15 cellular contexts compared by ENCODE assay signal in genomic region chr15:71337197-71337845, GRCh38.
DNase-seq lines count a peak whose midpoint lies in the region; ATAC-seq and TF ChIP-seq lines count a peak whose summit lies in the region.
"Had no signal": no experiment of that assay in that cellular context is flagged by ENCODE, and none has a peak within 500 bp of the region (broad histone marks: within the 10 kb centered on the region; RNA-seq: fewer than 3 reads in every experiment).

No MANE protein-coding gene starts in this region.

- H3K27me3 ChIP-seq in left ventricle myocardium inferior (ENCODE audit: low read depth) (no peaks in the 10 kb centered on the region), mammary epithelial cell (ENCODE audit: insufficient read depth, low read length) (no peaks in the 10 kb centered on the region), left lung (no peaks in the 10 kb centered on the region), aorta (ENCODE audit: control insufficient read depth in 1 of 2, insufficient read depth in 2 of 2, low read length in 1 of 2) (no peaks in the 10 kb centered on the region)
- H3K27me3 ChIP-seq: SJCRH30 had no signal

- peaks cover 36% of the 10 kb centered on the region for H3K4me1 ChIP-seq in left ventricle myocardium inferior
- peaks cover 40% of the 10 kb centered on the region for H3K4me1 ChIP-seq in mammary epithelial cell (ENCODE audit: insufficient read depth, low read length)
- peaks cover 0 to 11% of the 10 kb centered on the region in 2 donors for H3K4me1 ChIP-seq in left lung
- peaks cover 0 to 9% of the 10 kb centered on the region in 2 donors for H3K4me1 ChIP-seq in aorta (ENCODE audit: control insufficient read depth in 1 of 2, insufficient read depth in 2 of 2, low read length in 2 of 2)
- H3K4me1 ChIP-seq: spleen had no signal

- no TSS peak for BruUV-seq in mammary epithelial cell (replicated peaks; lab: Mats Ljungman, UMichigan)

- CTCF ChIA-PET in mammary epithelial cell (lab: Charles Lee; ENCODE audit: low non-redundant PET), result interaction anchor here (0.6 to 0.7 kb wide), 2 partner anchors 120 to 327 kb away, joined by 3 read pairs; no protein-coding TSS in a partner anchor

- H3K36me3 ChIP-seq in left ventricle myocardium inferior (no peaks in the 10 kb centered on the region), mammary epithelial cell (ENCODE audit: insufficient read depth, low read length) (no peaks in the 10 kb centered on the region), left lung (no peaks in the 10 kb centered on the region), aorta (ENCODE audit: control insufficient read depth in 1 of 2, insufficient read depth in 2 of 2, low read length in 1 of 2) (no peaks in the 10 kb centered on the region)
- H3K36me3 ChIP-seq: SJCRH30, spleen had no signal

- peaks cover 9% of the 10 kb centered on the region for H3K79me2 ChIP-seq in mammary epithelial cell (ENCODE audit: insufficient read depth, low read length)

- intact Hi-C loops in left ventricle myocardium inferior (cut with micrococcal nuclease), result no loop called here
- intact Hi-C loops in left cardiac atrium (cut with DNase I), result loop anchor here in 1 of 2 donors (5.0 kb wide), 1 partner anchor 220 kb away; the partner anchor contains the start of gene THSD4
- intact Hi-C loops in mammary epithelial cell (cut with micrococcal nuclease), result loop anchor here (2.0 kb wide), 2 partner anchors 43 to 59 kb away; no protein-coding TSS in a partner anchor
- intact Hi-C loops in left lung (cut with DNase I), result no loop called here
- intact Hi-C loops in aorta (cut with DNase I), result loop anchor here in 1 of 2 donors (5.0 to 10.0 kb wide), 2 partner anchors 40 to 223 kb away; partner anchors contain the start of gene THSD4

- peak overlapping the region; percentile 59 for H3K4me2 ChIP-seq in mammary epithelial cell (ENCODE audit: insufficient read depth, low read depth, low read length)

- H3K9me3 ChIP-seq in left ventricle myocardium inferior (replicated peaks), result no peaks in the 10 kb centered on the region
- no peaks in the 10 kb centered on the region for H3K9me3 ChIP-seq in mammary epithelial cell (replicated peaks; ENCODE audit: insufficient read depth, low read length)
- H3K9me3 ChIP-seq in left lung, result no peaks in the 10 kb centered on the region
- H3K9me3 ChIP-seq in aorta (ENCODE audit: control insufficient read depth, low read length), result no peaks in the 10 kb centered on the region
- H3K9me3 ChIP-seq: SJCRH30, spleen had no signal

- no peak for ATAC-seq in left cardiac atrium
- peak; percentile 90 for ATAC-seq in left lung
- no peak for ATAC-seq in aorta (ENCODE audit: low FRiP score)
- ATAC-seq in HG02938 (IDR thresholded peaks at IDR 0.05; ENCODE audit: unreplicated experiment), result no peak
- no peak for ATAC-seq in HG03354 (IDR thresholded peaks at IDR 0.05; ENCODE audit: poor library complexity, severe bottlenecking, unreplicated experiment)
- ATAC-seq: naive thymus-derived CD4-positive, alpha-beta T cell had no signal

- H3K27ac ChIP-seq in left ventricle myocardium inferior (replicated peaks) (peak overlapping the region; percentile 87), mammary epithelial cell (ENCODE audit: insufficient read depth, low read depth, low read length) (peak overlapping the region; percentile 50), left lung (no peak overlapping the region), aorta (ENCODE audit: low read depth in 1 of 2, low read length in 2 of 2) (peak overlapping the region; percentile 28 to 69)
- H3K27ac ChIP-seq: SJCRH30, spleen had no signal

- DNase-seq in left ventricle myocardium inferior (no peak), left cardiac atrium (no peak), mammary epithelial cell (peak; percentile 93), left lung (no peak), aorta (no peak), NCI-H1436 treated with DMSO at 0.1 percent for 48 hours (lab: John Stamatoyannopoulos, UW) (no peak)
- DNase-seq: activated CD4-positive, alpha-beta T cell treated with anti-CD3 and anti-CD28 coated beads for 1 hour; head of caudate nucleus; naive thymus-derived CD4-positive, alpha-beta T cell; NCI-H345; spleen; stimulated activated CD8-positive, alpha-beta memory T cell treated with anti-CD3 and anti-CD28 coated beads, Interleukin-4, amount 100 ng/mL, for 48 hours had no signal

- peak overlapping the region; percentile 7 for H2AFZ ChIP-seq in mammary epithelial cell (ENCODE audit: low read depth, low read length)

- no peak overlapping the region for H3K9ac ChIP-seq in mammary epithelial cell (ENCODE audit: insufficient read depth, low read length)

- H3K4me3 ChIP-seq in left ventricle myocardium inferior (no peak overlapping the region), mammary epithelial cell (replicated peaks in 1 of 3; ENCODE audit: insufficient read depth in 1 of 3, low read depth in 2 of 3, low read length in 3 of 3) (no peak overlapping the region), left lung (no peak overlapping the region), aorta (ENCODE audit: low read length in 2 of 2) (no peak overlapping the region)
- H3K4me3 ChIP-seq: SJCRH30, spleen had no signal

- dilution Hi-C loops in mammary epithelial cell (cut with HindIII; ENCODE audit: low sequenced_read_pairs), result no loop called here

- in situ Hi-C loops in mammary epithelial cell (cut with MboI; ENCODE audit: low sequenced_read_pairs in 2 of 2), result no loop called here

- 33% methylated on average over 5 of the region's 5 CpGs for WGBS in mammary epithelial cell (ENCODE audit: low coverage, missing lambda C conversion rate)
- 69 to 76% methylated on average over 5 of the region's 5 CpGs for WGBS in aorta, 2 donors

- TF ChIP-seq CTCF in left ventricle myocardium inferior (IDR thresholded peaks at IDR 0.05; ENCODE audit: borderline replicate concordance) (no peak), mammary epithelial cell (conservative IDR thresholded peaks at IDR 0.05 in 1 of 2, IDR thresholded peaks at IDR 0.05 in 1 of 2; ENCODE audit: extremely low read depth in 1 of 2, insufficient read depth in 1 of 2, low read depth in 1 of 2, low read length in 2 of 2) (no peak), left lung (IDR thresholded peaks at IDR 0.05) (no peak)

- H4K20me1 ChIP-seq in mammary epithelial cell (ENCODE audit: insufficient read depth, low read length), result no peaks in the 10 kb centered on the region

Comparison
In these comparisons a context has a peak if more than half of its experiments do, and no peak if none do; other contexts are left out.
1. H3K27ac ChIP-seq: peak in left ventricle myocardium inferior (single experiment), mammary epithelial cell (single experiment) and aorta (2 of 2); none in left lung (0 of 2).